Comparison of ENCODE assay signal across 19 cellular contexts in genomic region chr3:127706312-127706711, GRCh38. TPM values are rescaled to one million over a fixed set of nuclear protein-coding genes. Genes with fewer than 3 reads are reported as not detected.
DNase-seq lines count a peak whose midpoint lies in the region; ATAC-seq and TF ChIP-seq lines count a peak whose summit lies in the region.
"Had no signal": no experiment of that assay in that cellular context is flagged by ENCODE, and none has a peak within 500 bp of the region (broad histone marks: within the 10 kb centered on the region; RNA-seq: fewer than 3 reads in every experiment).

No MANE protein-coding gene starts in this region.

- ATAC-seq in right cardiac atrium (peak; percentile 40 to 58), gastrocnemius medialis (peak; percentile 21 to 24), HG02610 (IDR thresholded peaks at IDR 0.05; ENCODE audit: unreplicated experiment) (no peak), HG03520 (IDR thresholded peaks at IDR 0.05; ENCODE audit: unreplicated experiment) (no peak)
- ATAC-seq in activated CD8-positive, alpha-beta T cell treated with anti-CD3 and anti-CD28 coated beads, Interleukin-2, amount 10 ng/mL, durations not matched to agents 7 days and 5 days = no peak
- ATAC-seq: esophagus mucosa had no signal

- H3K9me3 Mint-ChIP-seq in activated CD8-positive, alpha-beta T cell treated with anti-CD3 and anti-CD28 coated beads, Interleukin-2, amount 10 ng/mL, durations not matched to agents 7 days and 5 days (ENCODE audit: insufficient read depth) = no peaks in the 10 kb centered on the region

- H3K27me3 Mint-ChIP-seq in activated CD8-positive, alpha-beta T cell treated with anti-CD3 and anti-CD28 coated beads, Interleukin-2, amount 10 ng/mL, durations not matched to agents 7 days and 5 days (ENCODE audit: low read depth) = peaks cover 7% of the 10 kb centered on the region

- WGBS in right cardiac atrium = 59% methylated on average over 7 of the region's 7 CpGs

- no peak overlapping the region for H3K4me3 Mint-ChIP-seq in activated CD8-positive, alpha-beta T cell treated with anti-CD3 and anti-CD28 coated beads, Interleukin-2, amount 10 ng/mL, durations not matched to agents 7 days and 5 days
- H3K4me3 Mint-ChIP-seq: CD4-positive, CD25-positive, alpha-beta regulatory T cell; neural crest cell had no signal

- H3K36me3 ChIP-seq in gastrocnemius medialis = no peaks in the 10 kb centered on the region
- H3K36me3 ChIP-seq: brain microvascular endothelial cell had no signal

- H3K27ac ChIP-seq in coronary artery (peak overlapping the region; percentile 66 to 79), right cardiac atrium (ENCODE audit: low read length) (peak overlapping the region; percentile 83), gastrocnemius medialis (peak overlapping the region; percentile 63 to 96 (median 80))
- H3K27ac ChIP-seq: brain microvascular endothelial cell, RWPE1 had no signal

- in situ Hi-C loops in G401 (cut with HindIII; ENCODE audit: low sequenced_read_pairs) (no loop called here), gastrocnemius medialis (cut with MboI; ENCODE audit: low sequenced_read_pairs in 4 of 4) (no loop called here)

- TF ChIP-seq CTCF in coronary artery (IDR thresholded peaks at IDR 0.05) (no peak), gastrocnemius medialis (IDR thresholded peaks at IDR 0.05 in 4 of 5, conservative IDR thresholded peaks at IDR 0.05 in 1 of 5) (no peak)

- intact Hi-C loops in right cardiac atrium (cut with DNase I) = no loop called here
- intact Hi-C loops in gastrocnemius medialis (cut with DNase I; ENCODE audit: low total_unique reads) = no loop called here

- H3K27ac Mint-ChIP-seq in activated CD8-positive, alpha-beta T cell treated with anti-CD3 and anti-CD28 coated beads, Interleukin-2, amount 10 ng/mL, durations not matched to agents 7 days and 5 days = no peak overlapping the region
- H3K27ac Mint-ChIP-seq: CD4-positive, CD25-positive, alpha-beta regulatory T cell had no signal

- TF ChIP-seq POLR2A in gastrocnemius medialis (IDR thresholded peaks at IDR 0.05) = no peak

- peak; percentile 51 for DNase-seq in G401 (ENCODE audit: low spot score)
- peak; percentile 73 for DNase-seq in coronary artery (ENCODE audit: low spot score)
- peak; percentile 72 to 87 (median 85) for DNase-seq in right cardiac atrium
- DNase-seq in gastrocnemius medialis = peak in 1 of 2 donors; percentile 54
- DNase-seq in hypothalamus (lab: John Stamatoyannopoulos, UW) = no peak
- no peak for DNase-seq in activated CD8-positive, alpha-beta T cell treated with anti-CD3 and anti-CD28 coated beads, Interleukin-2, amount 10 ng/mL, durations not matched to agents 7 days and 5 days
- DNase-seq: activated CD4-positive, alpha-beta T cell treated with anti-CD3 and anti-CD28 coated beads, Interleukin-2, amount 50 U/mL, for 1 hour; activated naive CD4-positive, alpha-beta T cell treated with anti-CD3 and anti-CD28 coated beads, Interleukin-2, amount 50 U/mL, for 16 hours; activated T-cell treated with anti-CD3 and anti-CD28 coated beads for 4 hours; brain microvascular endothelial cell; CD4-positive, CD25-positive, alpha-beta regulatory T cell; NCI-H187 treated with DMSO at 0.1 percent for 48 hours; stimulated activated naive CD4-positive, alpha-beta T cell treated with Interleukin-2 at 50 U/mL for 16 hours; SW 1271 had no signal

- peaks cover 34% of the 10 kb centered on the region for H3K4me1 ChIP-seq in right cardiac atrium (ENCODE audit: control insufficient read depth, insufficient read depth, low read length)
- peaks cover 28 to 62% of the 10 kb centered on the region in 2 donors for H3K4me1 ChIP-seq in gastrocnemius medialis

- no peaks in the 10 kb centered on the region for H3K27me3 ChIP-seq in right cardiac atrium (ENCODE audit: control insufficient read depth, insufficient read depth)
- no peaks in the 10 kb centered on the region for H3K27me3 ChIP-seq in gastrocnemius medialis
- H3K27me3 ChIP-seq: brain microvascular endothelial cell had no signal

- no peaks in the 10 kb centered on the region for H3K9me3 ChIP-seq in right cardiac atrium (ENCODE audit: control insufficient read depth, low read length)
- no peaks in the 10 kb centered on the region for H3K9me3 ChIP-seq in gastrocnemius medialis

- no peak overlapping the region for H3K4me3 ChIP-seq in coronary artery
- no peak overlapping the region for H3K4me3 ChIP-seq in right cardiac atrium (ENCODE audit: low read length)
- H3K4me3 ChIP-seq in gastrocnemius medialis = no peak overlapping the region

- no peaks in the 10 kb centered on the region for H3K36me3 Mint-ChIP-seq in activated CD8-positive, alpha-beta T cell treated with anti-CD3 and anti-CD28 coated beads, Interleukin-2, amount 10 ng/mL, durations not matched to agents 7 days and 5 days (ENCODE audit: low read depth)
- H3K36me3 Mint-ChIP-seq: CD4-positive, CD25-positive, alpha-beta regulatory T cell had no signal

- peaks cover 5% of the 10 kb centered on the region for H3K4me1 Mint-ChIP-seq in activated CD8-positive, alpha-beta T cell treated with anti-CD3 and anti-CD28 coated beads, Interleukin-2, amount 10 ng/mL, durations not matched to agents 7 days and 5 days (ENCODE audit: low read depth)

- POLR2A ChIA-PET in activated CD8-positive, alpha-beta T cell treated with anti-CD3 and anti-CD28 coated beads, Interleukin-2, amount 10 ng/mL, durations not matched to agents 7 days and 5 days (lab: Charles Lee) = interaction anchor here (0.6 kb wide), 1 partner anchor 1555 kb away, joined by 3 read pairs; no protein-coding TSS in a partner anchor

- CTCF ChIA-PET in activated CD8-positive, alpha-beta T cell treated with anti-CD3 and anti-CD28 coated beads, Interleukin-2, amount 10 ng/mL, durations not matched to agents 7 days and 5 days (lab: Charles Lee) = no interaction called here

RNA-seq across cellular contexts. Expression of gene ABTB1, which starts 33.6 kb away (rescaled TPM):
- 4.0 and 4.8 TPM in 2 replicates for total RNA-seq in G401 (2014; rRNA removed; shearing (Covaris generic))
- total RNA-seq in right cardiac atrium (10 to 100 TPM; 20.2 to 47.1 (median 34.1) TPM), gastrocnemius medialis (10 to 100 TPM; 22.9 to 37.5 (median 30.1) TPM)
- polyA plus RNA-seq in right cardiac atrium = 38.2 TPM
- total RNA-seq in activated CD8-positive, alpha-beta T cell treated with anti-CD3 and anti-CD28 coated beads, Interleukin-2, amount 10 ng/mL, durations not matched to agents 7 days and 5 days = 10 to 100 TPM; 15.6 to 16.5 TPM

Comparison
In these comparisons a context has a peak if more than half of its experiments do, and no peak if none do; other contexts are left out.
1. DNase-seq: peak in G401 (single experiment), coronary artery (single experiment) and right cardiac atrium (3 of 3); none in hypothalamus (0 of 51) and activated CD8-positive, alpha-beta T cell treated with anti-CD3 and anti-CD28 coated beads, Interleukin-2, amount 10 ng/mL, durations not matched to agents 7 days and 5 days (single experiment).
2. ATAC-seq: peak in right cardiac atrium (2 of 2) and gastrocnemius medialis (2 of 2); none in HG02610 (single experiment), activated CD8-positive, alpha-beta T cell treated with anti-CD3 and anti-CD28 coated beads, Interleukin-2, amount 10 ng/mL, durations not matched to agents 7 days and 5 days (single experiment) and HG03520 (single experiment).
3. Peak in every context shown above with its lines, with median percentiles within 50 percentile points of each other: H3K27ac ChIP-seq.